Comparison of ENCODE assay signal across 27 cellular contexts in genomic region chr5:168995024-168995423, GRCh38.
DNase-seq lines count a peak whose midpoint lies in the region; ATAC-seq and TF ChIP-seq lines count a peak whose summit lies in the region.
"Had no signal": no experiment of that assay in that cellular context is flagged by ENCODE, and none has a peak within 500 bp of the region (broad histone marks: within the 10 kb centered on the region; RNA-seq: fewer than 3 reads in every experiment).

No MANE protein-coding gene starts in this region.

- peaks cover 0 to 7% (median 0%) of the 10 kb centered on the region in 3 donors for H3K4me1 ChIP-seq in gastroesophageal sphincter

- DNase-seq in HT1080 (ENCODE audit: low read depth) (peak; percentile 13), foreskin melanocyte (peak; percentile 63), midbrain (lab: John Stamatoyannopoulos, UW) (peak; percentile 42), NCI-H2081 treated with DMSO at 0.1 percent for 48 hours (lab: John Stamatoyannopoulos, UW) (no peak)
- DNase-seq: CD4-positive, CD25-positive, alpha-beta regulatory T cell; DMS53; Kasumi-1; MV-4-11; NCI-H1105; NCI-H1436 treated with DMSO at 0.1 percent for 48 hours; NCI-H187 treated with DMSO at 0.1 percent for 48 hours; NCI-H2107; NCI-H446 treated with DMSO at 0.1 percent for 48 hours; NCI-H526; NCI-H82; NK-92 treated with Interleukin-12 subunit alpha and Interleukin-12 subunit beta, amount 100 ng/mL, for 24 hours; PC-9; Right ventricle myocardium superior; RPMI8226; T-cell had no signal

- ATAC-seq in gastroesophageal sphincter (no peak), HG02852 (IDR thresholded peaks at IDR 0.05; ENCODE audit: unreplicated experiment) (no peak), GM18909 (IDR thresholded peaks at IDR 0.05; ENCODE audit: poor library complexity, unreplicated experiment) (no peak)
- ATAC-seq: HCT116, K562, T-cell had no signal

- no peaks in the 10 kb centered on the region for H3K36me3 ChIP-seq in gastroesophageal sphincter
- H3K36me3 ChIP-seq: BLaER1, SJSA1 had no signal

- H3K4me3 ChIP-seq in gastroesophageal sphincter: no peak overlapping the region
- H3K4me3 ChIP-seq: BLaER1, K562, PC-9, SJSA1 had no signal

- no peaks in the 10 kb centered on the region for H3K27me3 ChIP-seq in gastroesophageal sphincter
- H3K27me3 ChIP-seq: BLaER1, SJSA1 had no signal

- TF ChIP-seq POLR2A in gastroesophageal sphincter (IDR thresholded peaks at IDR 0.05): no peak

- no peak overlapping the region for H3K27ac ChIP-seq in gastroesophageal sphincter
- H3K27ac ChIP-seq: BLaER1, PC-9, SJSA1 had no signal

- no peak for TF ChIP-seq CTCF in gastroesophageal sphincter (IDR thresholded peaks at IDR 0.05)

- WGBS in gastroesophageal sphincter (ENCODE audit: low coverage in 1 of 2), 2 donors: 65 to 72% methylated on average over 2 to 3 of the region's 3 CpGs

- H3K9me3 ChIP-seq in gastroesophageal sphincter: no peaks in the 10 kb centered on the region
- H3K9me3 ChIP-seq: BLaER1, SJSA1 had no signal

- no peak for TF ChIP-seq EP300 in gastroesophageal sphincter (IDR thresholded peaks at IDR 0.05)
